In genomic region chr1:175155936-175156335, GRCh38 we compare ENCODE assay signal across 31 cellular contexts. TPM values are rescaled to one million over a fixed set of nuclear protein-coding genes. Genes with fewer than 3 reads are reported as not detected.
"Had no signal": no experiment of that assay in that cellular context is flagged by ENCODE, and none has a peak within 500 bp of the region (broad histone marks: within the 10 kb centered on the region; RNA-seq: fewer than 3 reads in every experiment).

No MANE protein-coding gene starts in this region.

- H3K4me3 Mint-ChIP-seq: activated CD4-positive, alpha-beta memory T cell treated with anti-CD3 and anti-CD28 coated beads, Interleukin-2, amount 10 ng/mL, durations not matched to agents 7 days and 5 days; activated naive CD4-positive, alpha-beta T cell treated with anti-CD3 and anti-CD28 coated beads, Interleukin-2, amount 10 ng/mL, durations not matched to agents 7 days and 5 days; activated naive CD8-positive, alpha-beta T cell treated with anti-CD3 and anti-CD28 coated beads, Interleukin-2, amount 10 ng/mL, durations not matched to agents 7 days and 5 days; activated T-cell treated with anti-CD3 and anti-CD28 coated beads, Interleukin-2, amount 50 U/mL, for 24 hours; brain; effector memory CD8-positive, alpha-beta T cell; natural killer cell treated with Interleukin-12 subunit alpha and Interleukin-12 subunit beta and Interleukin-15 and Interleukin-18, amount 100 ng/mL, for 72 hours; T-helper 2 cell treated with Interferon-gamma antibody and Interleukin-4, amounts not matched to agents 5 μg/mL and 100 μg/mL, for 36 hours had no signal

- H3K4me1 ChIP-seq: ascending aorta, tibial artery had no signal

- H3K9me3 Mint-ChIP-seq: activated CD4-positive, alpha-beta memory T cell treated with anti-CD3 and anti-CD28 coated beads, Interleukin-2, amount 10 ng/mL, durations not matched to agents 7 days and 5 days; activated naive CD4-positive, alpha-beta T cell treated with anti-CD3 and anti-CD28 coated beads, Interleukin-2, amount 10 ng/mL, durations not matched to agents 7 days and 5 days; activated naive CD8-positive, alpha-beta T cell treated with anti-CD3 and anti-CD28 coated beads, Interleukin-2, amount 10 ng/mL, durations not matched to agents 7 days and 5 days; activated T-cell treated with anti-CD3 and anti-CD28 coated beads, Interleukin-2, amount 50 U/mL, for 24 hours; effector memory CD8-positive, alpha-beta T cell; natural killer cell treated with Interleukin-12 subunit alpha and Interleukin-12 subunit beta and Interleukin-15 and Interleukin-18, amount 100 ng/mL, for 72 hours; T-helper 2 cell treated with Interferon-gamma antibody and Interleukin-4, amounts not matched to agents 5 μg/mL and 100 μg/mL, for 36 hours had no signal

- H3K27ac ChIP-seq: ascending aorta, cardiac muscle cell, coronary artery, dorsolateral prefrontal cortex, hepatocyte, lower lobe of right lung, sigmoid colon, suprapubic skin, tibial artery, upper lobe of right lung had no signal

- H3K79me2 ChIP-seq: hepatocyte had no signal

- ATAC-seq: effector memory CD8-positive, alpha-beta T cell; lower lobe of right lung; natural killer cell treated with Interleukin-12 subunit alpha and Interleukin-12 subunit beta and Interleukin-15 and Interleukin-18, amount 100 ng/mL, for 72 hours; upper lobe of right lung had no signal

- H3K4me2 ChIP-seq: hepatocyte had no signal

- H3K4me3 ChIP-seq: ascending aorta, cardiac muscle cell, coronary artery, dorsolateral prefrontal cortex, gastrocnemius medialis, hepatocyte, lower lobe of right lung, sigmoid colon, suprapubic skin, tibial artery, upper lobe of right lung had no signal

- H3K27me3 ChIP-seq: ascending aorta, gastrocnemius medialis, sigmoid colon had no signal

- DNase-seq: activated CD4-positive, alpha-beta memory T cell treated with anti-CD3 and anti-CD28 coated beads, Interleukin-2, amount 10 ng/mL, durations not matched to agents 7 days and 5 days; activated CD4-positive, alpha-beta T cell treated with anti-CD3 and anti-CD28 coated beads for 4 hours; activated CD8-positive, alpha-beta memory T cell treated with anti-CD3 and anti-CD28 coated beads, Interleukin-2, amount 50 U/mL, for 48 hours; activated gamma-delta T cell; activated naive CD4-positive, alpha-beta T cell treated with anti-CD3 and anti-CD28 coated beads, Interleukin-2, amount 10 ng/mL, durations not matched to agents 7 days and 5 days; activated naive CD8-positive, alpha-beta T cell treated with anti-CD3 and anti-CD28 coated beads, Interleukin-2, amount 10 ng/mL, durations not matched to agents 7 days and 5 days; activated T-cell treated with anti-CD3 and anti-CD28 coated beads, Interleukin-2, amount 50 U/mL, for 24 hours; dorsolateral prefrontal cortex; effector memory CD8-positive, alpha-beta T cell; erythroblast; gastrocnemius medialis; glutamatergic neuron; islet precursor cell; lower lobe of right lung; mesendoderm; sigmoid colon; small intestine; stimulated activated CD4-positive, alpha-beta T cell treated with anti-CD3 and anti-CD28 coated beads, Interleukin-4, amount 100 ng/mL, for 4 hours; stimulated activated CD8-positive, alpha-beta memory T cell treated with anti-CD3 and anti-CD28 coated beads, Interleukin-4, amount 100 ng/mL, for 48 hours; stimulated activated naive B cell treated with anti-CD40 and anti-IgM and Interleukin-4, amounts not matched to agents 10 μg/mL and 1 μg/mL and 100 μg/mL, for 72 hours; tibial artery; upper lobe of right lung had no signal

- H2AFZ ChIP-seq: hepatocyte had no signal

- H3K36me3 Mint-ChIP-seq: brain had no signal

- H3K9me3 ChIP-seq: ascending aorta, gastrocnemius medialis, lower lobe of right lung, sigmoid colon, suprapubic skin, tibial artery, upper lobe of right lung had no signal

- H3K36me3 ChIP-seq: cardiac muscle cell, sigmoid colon had no signal

- H3K27ac Mint-ChIP-seq: activated CD4-positive, alpha-beta memory T cell treated with anti-CD3 and anti-CD28 coated beads, Interleukin-2, amount 10 ng/mL, durations not matched to agents 7 days and 5 days; activated naive CD4-positive, alpha-beta T cell treated with anti-CD3 and anti-CD28 coated beads, Interleukin-2, amount 10 ng/mL, durations not matched to agents 7 days and 5 days; activated naive CD8-positive, alpha-beta T cell treated with anti-CD3 and anti-CD28 coated beads, Interleukin-2, amount 10 ng/mL, durations not matched to agents 7 days and 5 days; activated T-cell treated with anti-CD3 and anti-CD28 coated beads, Interleukin-2, amount 50 U/mL, for 24 hours; brain; effector memory CD8-positive, alpha-beta T cell; natural killer cell treated with Interleukin-12 subunit alpha and Interleukin-12 subunit beta and Interleukin-15 and Interleukin-18, amount 100 ng/mL, for 72 hours; T-helper 2 cell treated with Interferon-gamma antibody and Interleukin-4, amounts not matched to agents 5 μg/mL and 100 μg/mL, for 36 hours had no signal

RNA-seq across cellular contexts. Expression of gene KIAA0040, which starts 36.6 kb away (rescaled TPM):
- total RNA-seq: myocyte had no signal
